ENCODE assay signal across 8 cellular contexts in the genomic region with DNA sequence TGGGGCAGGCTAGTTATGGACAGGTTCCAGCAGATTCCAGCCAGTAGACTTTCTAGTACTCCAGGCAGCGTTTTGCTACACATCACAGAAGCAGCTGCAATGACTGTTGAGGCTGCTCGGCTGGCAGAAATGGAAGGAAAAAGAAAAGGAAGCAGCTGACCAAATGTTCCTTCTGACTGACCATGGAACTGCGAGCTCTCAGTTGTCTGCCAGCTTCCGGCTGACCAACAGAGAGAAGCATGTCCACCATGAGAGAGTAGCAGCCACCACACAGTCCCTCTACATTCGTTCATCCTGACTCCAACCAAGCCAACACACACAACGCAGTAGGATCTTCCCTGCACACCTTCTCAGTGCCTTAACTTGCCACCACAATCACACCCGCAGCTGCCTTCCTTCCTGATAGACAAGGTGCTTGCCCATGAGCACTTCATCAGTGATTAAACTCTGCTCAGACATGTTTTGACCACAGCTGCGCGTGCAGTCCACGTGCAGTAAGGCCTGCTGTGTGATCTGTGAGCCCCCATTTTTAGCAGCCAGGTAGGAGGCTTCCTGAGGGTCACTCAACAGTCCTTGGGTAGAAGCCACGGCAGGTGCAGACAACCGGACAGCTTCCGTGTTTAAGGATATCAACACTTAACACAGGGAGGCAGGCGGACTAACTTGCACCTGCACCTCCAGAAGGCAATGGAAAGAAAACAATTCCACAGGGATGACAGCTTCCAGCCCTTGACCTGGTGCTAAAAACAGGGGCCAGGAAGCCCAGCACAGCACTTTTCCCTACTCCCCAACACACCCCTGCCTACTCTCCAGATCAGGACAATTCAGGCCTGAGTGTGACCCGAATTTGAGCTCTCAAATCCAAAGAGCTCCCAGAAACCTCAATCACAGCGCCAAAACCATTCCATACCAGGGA. TPM values are rescaled to one million over a fixed set of nuclear protein-coding genes. Genes with fewer than 3 reads are reported as not detected.
A peak's percentile ranks its signal among the peaks of the same experiment; 100 is the strongest.
DNase-seq lines count a peak whose midpoint lies in the region; ATAC-seq and TF ChIP-seq lines count a peak whose summit lies in the region.

No MANE protein-coding gene starts in this region.

- peaks cover 46% of the 10 kb centered on the region for H3K4me1 Mint-ChIP-seq in activated B cell treated with CpG ODN at 0.5 μM for 24 hours

- TF ChIP-seq CTCF in activated B cell treated with CpG ODN at 0.5 μM for 24 hours (IDR thresholded peaks at IDR 0.05) (no peak), tibial artery (IDR thresholded peaks at IDR 0.05) (no peak)

- peaks cover 4% of the 10 kb centered on the region; the same call in 1 of the 2 replicates for H3K36me3 ChIP-seq in MG63
- H3K36me3 ChIP-seq in mucosa of rectum (ENCODE audit: control insufficient read depth in 2 of 2, insufficient read depth in 2 of 2, low read length in 2 of 2) = peaks cover 0 to 7% of the 10 kb centered on the region in 2 donors
- peaks cover 0 to 6% (median 0%) of the 10 kb centered on the region in 3 donors for H3K36me3 ChIP-seq in tibial artery

- H3K4me3 ChIP-seq in MG63 (peak overlapping the region; percentile 67), mucosa of rectum (ENCODE audit: low read length in 2 of 2) (peak overlapping the region; percentile 66 to 91), tibial artery (peak overlapping the region; percentile 74 to 91)

- peak; percentile 33 for DNase-seq in activated CD4-positive, CD25-positive, alpha-beta regulatory T cell treated with anti-CD3 and anti-CD28 coated beads, Interleukin-2, amount 50 U/mL, for 72 hours
- no peak for DNase-seq in activated CD4-positive, CD25-positive, alpha-beta regulatory T cell (lab: John Stamatoyannopoulos, UW)
- DNase-seq in MG63 = no peak
- no peak for DNase-seq in activated B cell treated with CpG ODN at 0.5 μM for 24 hours
- peak; percentile 31 for DNase-seq in epithelial cell of prostate (ENCODE audit: low read depth, low spot score)
- peak; percentile 45 to 69 for DNase-seq in tibial artery
- no peak for DNase-seq in effector CD4-positive, alpha-beta T cell

- peak overlapping the region; percentile 64 to 73 for H3K9ac ChIP-seq in mucosa of rectum (ENCODE audit: low read depth in 1 of 2, low read length in 2 of 2)

- intact Hi-C loops in activated B cell treated with CpG ODN at 0.5 μM for 24 hours (cut with micrococcal nuclease) (loop anchor here (1.0 kb wide), 1 partner anchor 9 kb away; the partner anchor contains the start of gene C2orf49), tibial artery (cut with DNase I; ENCODE audit: low total_unique reads) (no loop called here)

- peak; percentile 3 for ATAC-seq in activated B cell treated with CpG ODN at 0.5 μM for 24 hours (ENCODE audit: low read depth)

- H3K36me3 Mint-ChIP-seq in activated B cell treated with CpG ODN at 0.5 μM for 24 hours (ENCODE audit: low read depth) = peaks cover 11% of the 10 kb centered on the region

- H3K9me3 Mint-ChIP-seq in activated B cell treated with CpG ODN at 0.5 μM for 24 hours = no peaks in the 10 kb centered on the region

- H3K4me1 ChIP-seq in mucosa of rectum (ENCODE audit: control insufficient read depth in 2 of 2, insufficient read depth in 2 of 2, low read length in 2 of 2) (peaks cover 16 to 18% of the 10 kb centered on the region in 2 donors), tibial artery (peaks cover 0 to 30% (median 23%) of the 10 kb centered on the region in 4 donors)

- H3K27ac Mint-ChIP-seq in activated B cell treated with CpG ODN at 0.5 μM for 24 hours = peak overlapping the region; percentile 92

- H3K4me3 Mint-ChIP-seq in activated B cell treated with CpG ODN at 0.5 μM for 24 hours = peak overlapping the region; percentile 94

- H3K27me3 Mint-ChIP-seq in activated B cell treated with CpG ODN at 0.5 μM for 24 hours = no peaks in the 10 kb centered on the region

- H3K27ac ChIP-seq in epithelial cell of prostate (peak overlapping the region; percentile 82), mucosa of rectum (ENCODE audit: low read depth in 2 of 2, low read length in 2 of 2) (peak overlapping the region; percentile 23 to 78), tibial artery (peak overlapping the region; percentile 85 to 86)

- H3K27me3 ChIP-seq in MG63 (no peaks in the 10 kb centered on the region), mucosa of rectum (ENCODE audit: control insufficient read depth in 2 of 2, insufficient read depth in 2 of 2, low read length in 2 of 2) (no peaks in the 10 kb centered on the region), tibial artery (no peaks in the 10 kb centered on the region)

- no peaks in the 10 kb centered on the region for H3K9me3 ChIP-seq in MG63
- no peaks in the 10 kb centered on the region for H3K9me3 ChIP-seq in mucosa of rectum (ENCODE audit: control insufficient read depth in 2 of 2, low read length in 2 of 2)
- H3K9me3 ChIP-seq in tibial artery = no peaks in the 10 kb centered on the region

- CTCF ChIA-PET in activated B cell treated with CpG ODN at 0.5 μM for 24 hours (lab: Charles Lee) = interaction anchor here (2.5 kb wide), 1 partner anchor 10 kb away, joined by 9 read pairs; no protein-coding TSS in a partner anchor

- POLR2A ChIA-PET in activated B cell treated with CpG ODN at 0.5 μM for 24 hours (lab: Charles Lee) = interaction anchor here (1.0 to 1.8 kb wide), 5 partner anchors 9 to 291 kb away, joined by 3 to 12 read pairs (median 4); partner anchors contain the start of genes C2orf49 and MRPS9

RNA-seq across cellular contexts. Expression of gene TGFBRAP1, which starts 1.0 kb away (rescaled TPM):
- 15.7 and 17.2 TPM in 2 replicates for total RNA-seq in MG63 (2014; rRNA removed; shearing (Covaris generic); ENCODE audit: low replicate concordance)
- 25.0 and 25.2 TPM in 2 replicates for total RNA-seq in activated B cell treated with CpG ODN at 0.5 μM for 24 hours

RNA-seq across cellular contexts. Expression of gene C2orf49, which starts 8.8 kb away (rescaled TPM):
- 12.2 and 16.7 TPM in 2 replicates for total RNA-seq in MG63 (2014; rRNA removed; shearing (Covaris generic); ENCODE audit: low replicate concordance)
- 20.0 and 23.8 TPM in 2 replicates for total RNA-seq in activated B cell treated with CpG ODN at 0.5 μM for 24 hours

Comparison
In these comparisons a context has a peak if more than half of its experiments do, and no peak if none do; other contexts are left out.
1. DNase-seq: peak in activated CD4-positive, CD25-positive, alpha-beta regulatory T cell treated with anti-CD3 and anti-CD28 coated beads, Interleukin-2, amount 50 U/mL, for 72 hours (single experiment), epithelial cell of prostate (single experiment) and tibial artery (2 of 2); none in activated CD4-positive, CD25-positive, alpha-beta regulatory T cell (0 of 4), MG63 (single experiment), activated B cell treated with CpG ODN at 0.5 μM for 24 hours (single experiment) and effector CD4-positive, alpha-beta T cell (single experiment).
2. Peak in every context shown above with its lines, with median percentiles within 50 percentile points of each other: H3K4me3 ChIP-seq and H3K27ac ChIP-seq.